In the genomic region with DNA sequence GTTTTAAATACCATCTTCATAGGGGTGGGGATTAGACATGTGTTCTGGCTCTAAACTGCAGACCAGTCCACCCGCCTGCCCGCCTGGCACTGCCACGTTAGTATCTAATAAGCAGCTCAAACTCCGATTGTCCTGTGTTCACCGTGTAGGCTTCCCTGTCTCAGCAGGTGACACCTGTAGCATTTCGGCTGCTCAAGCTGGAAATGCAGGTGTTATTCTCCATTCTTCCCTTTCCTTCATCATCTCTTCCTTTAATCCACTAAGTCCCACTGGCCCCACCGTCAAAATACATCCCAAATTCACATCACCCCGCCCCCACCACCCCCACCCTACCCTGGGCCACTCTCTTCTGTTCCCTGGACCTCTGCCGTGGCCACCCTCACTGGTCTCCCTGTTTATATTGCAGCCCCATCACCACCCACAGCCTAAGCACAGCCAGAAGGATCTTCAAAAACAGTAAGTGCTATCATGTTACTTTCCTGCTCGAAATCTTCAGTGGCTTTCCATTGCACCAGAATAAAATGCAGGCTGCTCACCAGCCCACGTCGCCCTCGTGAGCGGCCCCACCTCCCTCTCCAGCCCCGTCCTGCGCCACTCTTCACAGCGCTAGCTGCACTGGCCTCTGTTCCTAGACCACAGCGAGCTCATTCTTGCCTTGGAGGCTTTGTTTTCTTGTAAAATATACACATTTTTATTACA, we compare ENCODE assay signal across 18 cellular contexts.
DNase-seq lines count a peak whose midpoint lies in the region; ATAC-seq and TF ChIP-seq lines count a peak whose summit lies in the region.
"Had no signal": no experiment of that assay in that cellular context is flagged by ENCODE, and none has a peak within 500 bp of the region (broad histone marks: within the 10 kb centered on the region; RNA-seq: fewer than 3 reads in every experiment).

No MANE protein-coding gene starts in this region.

- CTCF ChIA-PET in HEK293 (lab: Yijun Ruan, JAX) = interaction anchor here (0.6 kb wide), 1 partner anchor 693 kb away, joined by 3 read pairs; no protein-coding TSS in a partner anchor

- H3K4me3 ChIP-seq in HEK293 (ENCODE audit: low read depth, low read length) (no peak overlapping the region), body of pancreas (no peak overlapping the region)
- H3K4me3 ChIP-seq: gastrocnemius medialis had no signal

- H3K27ac ChIP-seq in HEK293 (ENCODE audit: extremely low read depth, low read depth, low read length) = no peak overlapping the region
- no peak overlapping the region for H3K27ac ChIP-seq in body of pancreas
- H3K27ac ChIP-seq: gastrocnemius medialis, RWPE1 had no signal

- no peak for TF ChIP-seq CTCF in HEK293 (tag by site-specific recombination; IDR thresholded peaks at IDR 0.05)
- no peak for TF ChIP-seq CTCF in body of pancreas (IDR thresholded peaks at IDR 0.05)

- TF ChIP-seq POLR2A in body of pancreas (IDR thresholded peaks at IDR 0.05) = no peak

- intact Hi-C loops in sciatic nerve (cut with DNase I) = no loop called here
- intact Hi-C loops in body of pancreas (cut with DNase I) = no loop called here

- H3K27me3 Mint-ChIP-seq in T-helper 17 cell = no peaks in the 10 kb centered on the region
- H3K27me3 Mint-ChIP-seq: activated CD4-positive, alpha-beta T cell treated with anti-CD3 and anti-CD28 coated beads for 36 hours had no signal

- ATAC-seq in T-helper 17 cell (no peak), sciatic nerve (peak; percentile 92), body of pancreas (no peak)
- ATAC-seq: activated CD4-positive, alpha-beta T cell treated with anti-CD3 and anti-CD28 coated beads for 36 hours; CD8-positive, alpha-beta T cell; stimulated activated effector memory CD8-positive, alpha-beta T cell treated with anti-CD3 and anti-CD28 coated beads, Interleukin-12 subunit alpha, Interleukin-12 subunit beta, amount 100 ng/mL, for 72 hours had no signal

- no peaks in the 10 kb centered on the region for H3K27me3 ChIP-seq in body of pancreas
- H3K27me3 ChIP-seq: gastrocnemius medialis had no signal

- no peak for DNase-seq in T-helper 17 cell
- DNase-seq in iris pigment epithelial cell (ENCODE audit: low read depth) = peak; percentile 65
- DNase-seq in sciatic nerve (ENCODE audit: low spot score) = no peak
- DNase-seq in NCI-H446 (lab: John Stamatoyannopoulos, UW) = no peak
- no peak for DNase-seq in body of pancreas
- DNase-seq in GM03348 (ENCODE audit: low spot score) = no peak
- DNase-seq: activated CD4-positive, alpha-beta T cell treated with anti-CD3 and anti-CD28 coated beads for 36 hours; activated T-cell treated with anti-CD3 and anti-CD28 coated beads, Interleukin-2, amount 50 U/mL, for 48 hours; CD8-positive, alpha-beta T cell; gastrocnemius medialis; GF-D8; immature natural killer cell; NCI-H510A; stimulated activated CD4-positive, alpha-beta T cell treated with anti-CD3 and anti-CD28 coated beads, Interleukin-2, amount 100 ng/mL, for 48 hours had no signal

- no peak overlapping the region for H3K4me3 Mint-ChIP-seq in T-helper 17 cell
- H3K4me3 Mint-ChIP-seq: activated CD4-positive, alpha-beta T cell treated with anti-CD3 and anti-CD28 coated beads for 36 hours; CD8-positive, alpha-beta T cell; immature natural killer cell; stimulated activated effector memory CD8-positive, alpha-beta T cell treated with anti-CD3 and anti-CD28 coated beads, Interleukin-12 subunit alpha, Interleukin-12 subunit beta, amount 100 ng/mL, for 72 hours; T-helper 2 cell treated with Interferon-gamma antibody and Interleukin-4, amounts not matched to agents 5 μg/mL and 100 μg/mL, for 36 hours had no signal

- H3K4me1 ChIP-seq in HEK293 (ENCODE audit: control insufficient read depth, insufficient read depth, low read length) (peaks cover 9% of the 10 kb centered on the region; the same call in 1 of the 2 replicates), body of pancreas (no peaks in the 10 kb centered on the region)
- H3K4me1 ChIP-seq: gastrocnemius medialis had no signal

- H3K4me1 Mint-ChIP-seq in T-helper 17 cell = peaks cover 2% of the 10 kb centered on the region
- H3K4me1 Mint-ChIP-seq: activated CD4-positive, alpha-beta T cell treated with anti-CD3 and anti-CD28 coated beads for 36 hours; immature natural killer cell; stimulated activated effector memory CD8-positive, alpha-beta T cell treated with anti-CD3 and anti-CD28 coated beads, Interleukin-12 subunit alpha, Interleukin-12 subunit beta, amount 100 ng/mL, for 72 hours had no signal

- H3K36me3 Mint-ChIP-seq in T-helper 17 cell (ENCODE audit: low read depth) = no peaks in the 10 kb centered on the region
- H3K36me3 Mint-ChIP-seq: CD8-positive, alpha-beta T cell; immature natural killer cell; stimulated activated effector memory CD8-positive, alpha-beta T cell treated with anti-CD3 and anti-CD28 coated beads, Interleukin-12 subunit alpha, Interleukin-12 subunit beta, amount 100 ng/mL, for 72 hours had no signal

- WGBS in body of pancreas, 2 donors = 84 to 86% methylated on average over 18 of the region's 18 CpGs

- H3K36me3 ChIP-seq in HEK293 (ENCODE audit: control insufficient read depth in 2 of 2, insufficient read depth in 1 of 2, low read length in 2 of 2) (no peaks in the 10 kb centered on the region; a peak in 1 of 3 replicates), body of pancreas (replicated peaks in 1 of 2; ENCODE audit: insufficient read depth in 1 of 2, low read depth in 2 of 2) (no peaks in the 10 kb centered on the region)
- H3K36me3 ChIP-seq: gastrocnemius medialis had no signal

- POLR2A ChIA-PET in HEK293 (lab: Yijun Ruan, JAX) = no interaction called here

- peak overlapping the region; percentile 61 for H3K27ac Mint-ChIP-seq in T-helper 17 cell
- H3K27ac Mint-ChIP-seq: activated CD4-positive, alpha-beta T cell treated with anti-CD3 and anti-CD28 coated beads for 36 hours; CD8-positive, alpha-beta T cell; stimulated activated effector memory CD8-positive, alpha-beta T cell treated with anti-CD3 and anti-CD28 coated beads, Interleukin-12 subunit alpha, Interleukin-12 subunit beta, amount 100 ng/mL, for 72 hours; T-helper 2 cell treated with Interferon-gamma antibody and Interleukin-4, amounts not matched to agents 5 μg/mL and 100 μg/mL, for 36 hours had no signal

- H3K9me3 ChIP-seq in HEK293 (ENCODE audit: control insufficient read depth, insufficient read depth, low read depth, low read length) (no peaks in the 10 kb centered on the region), T-helper 17 cell (ENCODE audit: control insufficient read depth, low read length, poor library complexity, severe bottlenecking) (no peaks in the 10 kb centered on the region), body of pancreas (no peaks in the 10 kb centered on the region)
- H3K9me3 ChIP-seq: gastrocnemius medialis had no signal

TF ChIP-seq in HEK293, 187 proteins besides CTCF, POLR2A, EP300 and RAD21 (continues in another document):
- no peak for TF ChIP-seq ZNF391 (tag by site-specific recombination; IDR thresholded peaks at IDR 0.05; ENCODE audit: borderline replicate concordance, low read depth)
- 0 out of 2 replicates have a peak, but pooled peaks have one; percentile 12 for TF ChIP-seq PRDM1 (tag by site-specific recombination; IDR thresholded peaks at IDR 0.05)
- TF ChIP-seq, protein P1, sequence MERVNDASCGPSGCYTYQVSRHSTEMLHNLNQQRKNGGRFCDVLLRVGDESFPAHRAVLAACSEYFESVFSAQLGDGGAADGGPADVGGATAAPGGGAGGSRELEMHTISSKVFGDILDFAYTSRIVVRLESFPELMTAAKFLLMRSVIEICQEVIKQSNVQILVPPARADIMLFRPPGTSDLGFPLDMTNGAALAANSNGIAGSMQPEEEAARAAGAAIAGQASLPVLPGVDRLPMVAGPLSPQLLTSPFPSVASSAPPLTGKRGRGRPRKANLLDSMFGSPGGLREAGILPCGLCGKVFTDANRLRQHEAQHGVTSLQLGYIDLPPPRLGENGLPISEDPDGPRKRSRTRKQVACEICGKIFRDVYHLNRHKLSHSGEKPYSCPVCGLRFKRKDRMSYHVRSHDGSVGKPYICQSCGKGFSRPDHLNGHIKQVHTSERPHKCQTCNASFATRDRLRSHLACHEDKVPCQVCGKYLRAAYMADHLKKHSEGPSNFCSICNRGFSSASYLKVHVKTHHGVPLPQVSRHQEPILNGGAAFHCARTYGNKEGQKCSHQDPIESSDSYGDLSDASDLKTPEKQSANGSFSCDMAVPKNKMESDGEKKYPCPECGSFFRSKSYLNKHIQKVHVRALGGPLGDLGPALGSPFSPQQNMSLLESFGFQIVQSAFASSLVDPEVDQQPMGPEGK (tag by site-specific recombination; IDR thresholded peaks at IDR 0.05) = 0 out of 2 replicates have a peak, but pooled peaks have one; percentile 30
- no peak for TF ChIP-seq ZNF169 (tag by site-specific recombination; IDR thresholded peaks at IDR 0.05)
- TF ChIP-seq ZNF221 (tag by site-specific recombination; IDR thresholded peaks at IDR 0.05; ENCODE audit: borderline replicate concordance) = no peak
- TF ChIP-seq ZNF600 (tag by site-specific recombination; IDR thresholded peaks at IDR 0.05) = 0 out of 2 replicates have a peak, but pooled peaks have one; percentile 7
- TF ChIP-seq, protein P2, sequence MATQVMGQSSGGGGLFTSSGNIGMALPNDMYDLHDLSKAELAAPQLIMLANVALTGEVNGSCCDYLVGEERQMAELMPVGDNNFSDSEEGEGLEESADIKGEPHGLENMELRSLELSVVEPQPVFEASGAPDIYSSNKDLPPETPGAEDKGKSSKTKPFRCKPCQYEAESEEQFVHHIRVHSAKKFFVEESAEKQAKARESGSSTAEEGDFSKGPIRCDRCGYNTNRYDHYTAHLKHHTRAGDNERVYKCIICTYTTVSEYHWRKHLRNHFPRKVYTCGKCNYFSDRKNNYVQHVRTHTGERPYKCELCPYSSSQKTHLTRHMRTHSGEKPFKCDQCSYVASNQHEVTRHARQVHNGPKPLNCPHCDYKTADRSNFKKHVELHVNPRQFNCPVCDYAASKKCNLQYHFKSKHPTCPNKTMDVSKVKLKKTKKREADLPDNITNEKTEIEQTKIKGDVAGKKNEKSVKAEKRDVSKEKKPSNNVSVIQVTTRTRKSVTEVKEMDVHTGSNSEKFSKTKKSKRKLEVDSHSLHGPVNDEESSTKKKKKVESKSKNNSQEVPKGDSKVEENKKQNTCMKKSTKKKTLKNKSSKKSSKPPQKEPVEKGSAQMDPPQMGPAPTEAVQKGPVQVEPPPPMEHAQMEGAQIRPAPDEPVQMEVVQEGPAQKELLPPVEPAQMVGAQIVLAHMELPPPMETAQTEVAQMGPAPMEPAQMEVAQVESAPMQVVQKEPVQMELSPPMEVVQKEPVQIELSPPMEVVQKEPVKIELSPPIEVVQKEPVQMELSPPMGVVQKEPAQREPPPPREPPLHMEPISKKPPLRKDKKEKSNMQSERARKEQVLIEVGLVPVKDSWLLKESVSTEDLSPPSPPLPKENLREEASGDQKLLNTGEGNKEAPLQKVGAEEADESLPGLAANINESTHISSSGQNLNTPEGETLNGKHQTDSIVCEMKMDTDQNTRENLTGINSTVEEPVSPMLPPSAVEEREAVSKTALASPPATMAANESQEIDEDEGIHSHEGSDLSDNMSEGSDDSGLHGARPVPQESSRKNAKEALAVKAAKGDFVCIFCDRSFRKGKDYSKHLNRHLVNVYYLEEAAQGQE (tag by site-specific recombination; IDR thresholded peaks at IDR 0.05) = no peak
- no peak for TF ChIP-seq GFI1B (tag by site-specific recombination; IDR thresholded peaks at IDR 0.05)
